In genomic region chr10:7687228-7687907, GRCh38 we compare ENCODE assay signal across 8 cellular contexts. TPM values are rescaled to one million over a fixed set of nuclear protein-coding genes. Genes with fewer than 3 reads are reported as not detected.
DNase-seq lines count a peak whose midpoint lies in the region; FAIRE-seq and TF ChIP-seq lines count a peak whose summit lies in the region.

No MANE protein-coding gene starts in this region.

- peaks cover 6% of the 10 kb centered on the region for H3K27me3 Mint-ChIP-seq in neural progenitor cell (ENCODE audit: insufficient read depth, low read depth)

- DNase-seq in GDM1 (lab: John Stamatoyannopoulos, UW) (peak; percentile 75), H54 (ENCODE audit: insufficient read length, low spot score) (peak; percentile 49), LNCaP clone FGC (ENCODE audit: low read depth) (peak; percentile 85), RPMI8226 (peak; percentile 89), activated T-helper 1 cell treated with Interleukin-2 at 50 U/mL for 16 hours (ENCODE audit: low read depth) (peak; percentile 51), fibroblast of peridontal ligament (ENCODE audit: extremely low read depth) (peak; percentile 64), neural progenitor cell (ENCODE audit: low spot score) (peak; percentile 91), substantia nigra (lab: John Stamatoyannopoulos, UW) (peak in 48 of 49 donors; percentile 2 to 89 (median 70))

- H3K9ac ChIP-seq in neural progenitor cell = no peak overlapping the region

- no peaks in the 10 kb centered on the region for H3K36me3 Mint-ChIP-seq in neural progenitor cell

- TF ChIP-seq CTCF in LNCaP clone FGC (IDR thresholded peaks at IDR 0.05; ENCODE audit: control insufficient read depth, extremely low read depth, insufficient read depth) = peak; percentile 100
- peak; percentile 92 for TF ChIP-seq CTCF in neural progenitor cell (IDR thresholded peaks at IDR 0.05)

- no peak for TF ChIP-seq POLR2A in H54 (IDR thresholded peaks at IDR 0.05; ENCODE audit: low read depth, low read length)

- no peaks in the 10 kb centered on the region for H3K4me1 Mint-ChIP-seq in neural progenitor cell

- no peak overlapping the region for H2AFZ ChIP-seq in neural progenitor cell (replicated peaks)

- H3K4me2 ChIP-seq in neural progenitor cell = no peak overlapping the region

- no peak for FAIRE-seq in H54 (lab: Jason Lieb, UNC)

- no peaks in the 10 kb centered on the region for H3K79me2 ChIP-seq in neural progenitor cell (ENCODE audit: low read depth)

- H3K36me3 ChIP-seq in neural progenitor cell = no peaks in the 10 kb centered on the region

- H3K27ac Mint-ChIP-seq in neural progenitor cell = no peak overlapping the region

- H3K4me3 ChIP-seq in LNCaP clone FGC (ENCODE audit: low read depth, low read length) = no peak overlapping the region
- H3K4me3 ChIP-seq in neural progenitor cell = no peak overlapping the region

- peaks cover 15% of the 10 kb centered on the region for H3K9me3 Mint-ChIP-seq in neural progenitor cell

- H3F3A ChIP-seq in neural progenitor cell (ENCODE audit: low read depth) = no peaks in the 10 kb centered on the region

- H3K27ac ChIP-seq in neural progenitor cell (no peak overlapping the region), substantia nigra (ENCODE audit: low read depth, low read length, poor library complexity, severe bottlenecking) (no peak overlapping the region)

- no peaks in the 10 kb centered on the region for H3K4me1 ChIP-seq in neural progenitor cell

- H4K20me1 ChIP-seq in neural progenitor cell (ENCODE audit: low read depth) = no peaks in the 10 kb centered on the region

- no peaks in the 10 kb centered on the region for H3K9me3 ChIP-seq in neural progenitor cell (ENCODE audit: low read depth)

- H3K27me3 ChIP-seq in neural progenitor cell = no peaks in the 10 kb centered on the region

- no peak overlapping the region for H3K4me3 Mint-ChIP-seq in neural progenitor cell

RNA-seq across cellular contexts. Expression of gene ITIH2, which starts 15.7 kb away (rescaled TPM):
- total RNA-seq in neural progenitor cell (ENCODE audit: low replicate concordance) = not detected in 2 replicates

RNA-seq across cellular contexts. Expression of gene ITIH5, which starts 20.6 kb away (rescaled TPM):
- 0.84 and 1.1 TPM in 2 replicates for total RNA-seq in neural progenitor cell (ENCODE audit: low replicate concordance)
